16 cellular contexts compared by ENCODE assay signal in the genomic region with DNA sequence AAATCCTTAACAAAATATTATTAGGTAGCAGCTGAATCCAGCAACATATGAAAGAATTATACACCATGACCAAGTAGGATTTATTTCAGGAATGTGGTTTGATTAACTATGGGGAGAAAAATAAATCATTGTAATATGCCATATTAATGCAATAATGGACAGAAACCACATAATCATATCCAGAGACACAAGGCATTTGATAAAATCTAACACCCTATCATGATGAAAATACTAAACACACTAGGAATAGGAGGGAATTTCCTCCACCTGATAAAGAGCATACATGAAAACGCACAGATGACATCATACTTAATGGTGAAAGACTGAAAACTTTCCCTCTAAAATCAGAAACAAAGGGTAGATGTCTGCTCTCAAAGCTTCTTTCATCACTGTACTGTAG.
"Had no signal": no experiment of that assay in that cellular context is flagged by ENCODE, and none has a peak within 500 bp of the region (broad histone marks: within the 10 kb centered on the region; RNA-seq: fewer than 3 reads in every experiment).

No MANE protein-coding gene starts in this region.

- FAIRE-seq: islet of Langerhans had no signal

- H3K27ac ChIP-seq: esophagus muscularis mucosa, gastrocnemius medialis, heart right ventricle, left lung, ovary, testis had no signal

- H3K4me1 ChIP-seq: esophagus muscularis mucosa, gastrocnemius medialis, heart right ventricle, left lung, testis had no signal

- H3K9me3 Mint-ChIP-seq: activated naive CD4-positive, alpha-beta T cell treated with anti-CD3 and anti-CD28 coated beads, Interleukin-2, amount 50 U/mL, for 24 hours; activated T-helper 2 cell treated with anti-CD3 and anti-CD28 coated beads, Interferon-gamma antibody, Interleukin-2, Interleukin-4, amounts not matched to agents 10 μg/mL and 5 μg/mL and 100 μg/mL, durations not matched to agents 14 hours and 24 hours and 36 hours; stimulated activated naive CD8-positive, alpha-beta T cell treated with anti-CD3 and anti-CD28 coated beads, Interleukin-15, Interleukin-2, amounts not matched to agents 100 ng/mL and 50 ng/mL, for 24 hours; T-helper 1 cell treated with Interleukin-12 subunit alpha and Interleukin-12 subunit beta and Interleukin-4 antibody, amounts not matched to agents 30 μg/mL and 1 μg/mL, for 36 hours; WTC11 had no signal

- H3K27ac Mint-ChIP-seq: activated T-helper 2 cell treated with anti-CD3 and anti-CD28 coated beads, Interferon-gamma antibody, Interleukin-2, Interleukin-4, amounts not matched to agents 10 μg/mL and 5 μg/mL and 100 μg/mL, durations not matched to agents 14 hours and 24 hours and 36 hours; stimulated activated naive CD8-positive, alpha-beta T cell treated with anti-CD3 and anti-CD28 coated beads, Interleukin-15, Interleukin-2, amounts not matched to agents 100 ng/mL and 50 ng/mL, for 24 hours; T-helper 1 cell treated with Interleukin-12 subunit alpha and Interleukin-12 subunit beta and Interleukin-4 antibody, amounts not matched to agents 30 μg/mL and 1 μg/mL, for 36 hours; WTC11 had no signal

- H3K9me3 ChIP-seq: esophagus muscularis mucosa, gastrocnemius medialis, left lung, ovary, testis had no signal

- ATAC-seq: gastrocnemius medialis, heart right ventricle, left lung, WTC11 had no signal

- H3K27me3 ChIP-seq: esophagus muscularis mucosa, gastrocnemius medialis, heart right ventricle, left lung, ovary, testis had no signal

- H3K36me3 ChIP-seq: esophagus muscularis mucosa, gastrocnemius medialis, heart right ventricle, left lung, ovary had no signal

- H3K36me3 Mint-ChIP-seq: WTC11 had no signal

- DNase-seq: activated CD4-positive, alpha-beta T cell treated with anti-CD3 and anti-CD28 coated beads for 48 hours; amniotic stem cell; gastrocnemius medialis; heart right ventricle; left lung; mesenchymal stem cell; ovary; stimulated activated CD4-positive, alpha-beta T cell treated with anti-CD3 and anti-CD28 coated beads, Interleukin-2, amount 100 ng/mL, for 48 hours; testis had no signal

- H3K4me3 Mint-ChIP-seq: activated naive CD4-positive, alpha-beta T cell treated with anti-CD3 and anti-CD28 coated beads, Interleukin-2, amount 50 U/mL, for 24 hours; stimulated activated naive CD8-positive, alpha-beta T cell treated with anti-CD3 and anti-CD28 coated beads, Interleukin-15, Interleukin-2, amounts not matched to agents 100 ng/mL and 50 ng/mL, for 24 hours; T-helper 1 cell treated with Interleukin-12 subunit alpha and Interleukin-12 subunit beta and Interleukin-4 antibody, amounts not matched to agents 30 μg/mL and 1 μg/mL, for 36 hours; WTC11 had no signal

- H3K4me3 ChIP-seq: esophagus muscularis mucosa, gastrocnemius medialis, heart right ventricle, left lung, ovary, testis had no signal
